Comparison of ENCODE assay signal across 13 cellular contexts in genomic region chr5:17882760-17883488, GRCh38.
A peak's percentile ranks its signal among the peaks of the same experiment; 100 is the strongest.
DNase-seq lines count a peak whose midpoint lies in the region; ATAC-seq and TF ChIP-seq lines count a peak whose summit lies in the region.
"Had no signal": no experiment of that assay in that cellular context is flagged by ENCODE, and none has a peak within 500 bp of the region (broad histone marks: within the 10 kb centered on the region; RNA-seq: fewer than 3 reads in every experiment).

No MANE protein-coding gene starts in this region.

- no peak overlapping the region for H3K4me3 Mint-ChIP-seq in GM23338
- H3K4me3 Mint-ChIP-seq: T-helper 1 cell treated with Interleukin-12 subunit alpha and Interleukin-12 subunit beta and Interleukin-4 antibody, amounts not matched to agents 30 μg/mL and 1 μg/mL, for 36 hours had no signal

- H3K79me2 ChIP-seq in GM23338 (replicated peaks; ENCODE audit: insufficient read depth) = no peaks in the 10 kb centered on the region

- H3K27ac ChIP-seq in GM23338 (ENCODE audit: low read depth) (no peak overlapping the region), SK-N-MC (0 out of 2 replicates have a peak overlapping the region, but pooled peaks have one; percentile 54), uterus (no peak overlapping the region)
- H3K27ac ChIP-seq: BLaER1, skin epidermis had no signal

- intact Hi-C loops in uterus (cut with DNase I; ENCODE audit: low total_unique reads) = no loop called here

- H3K9me3 ChIP-seq in SK-N-MC (ENCODE audit: low read depth, low read length) = no peaks in the 10 kb centered on the region; the same call in 1 of the 2 replicates
- H3K9me3 ChIP-seq in uterus = no peaks in the 10 kb centered on the region
- H3K9me3 ChIP-seq: BLaER1 had no signal

- TF ChIP-seq CTCF in GM23338 (conservative IDR thresholded peaks at IDR 0.05; ENCODE audit: low read depth in 2 of 2) (peak; percentile 19 to 47; a peak in 2 of 4 replicates), uterus (IDR thresholded peaks at IDR 0.05) (no peak)

- no peak overlapping the region for H3K4me3 ChIP-seq in GM23338
- no peak overlapping the region for H3K4me3 ChIP-seq in SK-N-MC
- no peak overlapping the region for H3K4me3 ChIP-seq in uterus
- H3K4me3 ChIP-seq: BLaER1, lung, skin epidermis had no signal

- peaks cover 10% of the 10 kb centered on the region for H3K4me1 Mint-ChIP-seq in GM23338

- no peaks in the 10 kb centered on the region for H3K36me3 Mint-ChIP-seq in GM23338 (ENCODE audit: low read depth)

- DNase-seq in GM23338 (ENCODE audit: low spot score) (peak; percentile 70), NCI-H1417 treated with DMSO at 0.1 percent for 48 hours (lab: John Stamatoyannopoulos, UW) (peak; percentile 88), SK-N-MC (ENCODE audit: low read depth, low spot score) (no peak), iPS-NIHi11 (ENCODE audit: low spot score) (peak; percentile 45), SKM-1 (lab: John Stamatoyannopoulos, UW; ENCODE audit: unreplicated experiment) (no peak), uterus (no peak), left lobe of liver (ENCODE audit: low spot score) (no peak)
- no peak for DNase-seq in activated CD8-positive, alpha-beta memory T cell treated with anti-CD3 and anti-CD28 coated beads, Interleukin-2, amount 50 U/mL, for 48 hours
- DNase-seq: stimulated activated naive CD8-positive, alpha-beta T cell treated with anti-CD3 and anti-CD28 coated beads, Interleukin-15, Interleukin-2, amounts not matched to agents 100 U/mL and 50 U/mL, for 24 hours had no signal

- H3K9me3 Mint-ChIP-seq in GM23338 = peaks cover 4% of the 10 kb centered on the region; the same call in 1 of the 3 replicates

- H3K9ac ChIP-seq in SK-N-MC (ENCODE audit: insufficient read length) = no peak overlapping the region
- H3K9ac ChIP-seq: BLaER1 had no signal

- H4K20me1 ChIP-seq in GM23338 (replicated peaks; ENCODE audit: insufficient read depth) = no peaks in the 10 kb centered on the region
- H4K20me1 ChIP-seq: BLaER1 had no signal

- ATAC-seq in GM23338 (peak; percentile 71), left lobe of liver (no peak)
- ATAC-seq: stimulated activated naive CD8-positive, alpha-beta T cell treated with anti-CD3 and anti-CD28 coated beads, Interleukin-15, Interleukin-2, amounts not matched to agents 100 U/mL and 50 U/mL, for 24 hours had no signal

- 0 out of 2 replicates have a peak, but pooled peaks cover 3% of the 10 kb centered on the region for H3K4me1 ChIP-seq in GM23338 (ENCODE audit: insufficient read depth)
- no peaks in the 10 kb centered on the region for H3K4me1 ChIP-seq in uterus
- H3K4me1 ChIP-seq: BLaER1 had no signal

- H3K36me3 ChIP-seq in GM23338 (ENCODE audit: insufficient read depth) (no peaks in the 10 kb centered on the region), SK-N-MC (ENCODE audit: insufficient read depth, low read length) (no peaks in the 10 kb centered on the region), uterus (no peaks in the 10 kb centered on the region)
- H3K36me3 ChIP-seq: BLaER1 had no signal

- H3K9me2 ChIP-seq in GM23338 (ENCODE audit: insufficient read depth) = peaks cover 14% of the 10 kb centered on the region; the same call in 1 of the 2 replicates

- no peaks in the 10 kb centered on the region for H3F3A ChIP-seq in GM23338 (replicated peaks; ENCODE audit: low read depth)

- H3K27ac Mint-ChIP-seq in GM23338 = peak overlapping the region; percentile 31; the same call in 1 of the 2 replicates
- H3K27ac Mint-ChIP-seq: T-helper 1 cell treated with Interleukin-12 subunit alpha and Interleukin-12 subunit beta and Interleukin-4 antibody, amounts not matched to agents 30 μg/mL and 1 μg/mL, for 36 hours had no signal

- peak overlapping the region; percentile 80; the same call in 1 of the 2 replicates for H2AFZ ChIP-seq in GM23338

- no peak overlapping the region for H3K4me2 ChIP-seq in GM23338
- H3K4me2 ChIP-seq: BLaER1 had no signal

- no peaks in the 10 kb centered on the region for H3K27me3 Mint-ChIP-seq in GM23338 (ENCODE audit: insufficient read depth, low read depth, poor library complexity)

- H3K27me3 ChIP-seq in GM23338 (ENCODE audit: insufficient read depth) (no peaks in the 10 kb centered on the region), uterus (no peaks in the 10 kb centered on the region)
- H3K27me3 ChIP-seq: BLaER1 had no signal

- no peak for TF ChIP-seq POLR2A in uterus (IDR thresholded peaks at IDR 0.05)

TF ChIP-seq in GM23338, 12 proteins besides CTCF, POLR2A, EP300 and RAD21 (continues in another document):
- TF ChIP-seq JUNB (IDR thresholded peaks at IDR 0.05; ENCODE audit: unreplicated experiment) = no peak
- no peak for TF ChIP-seq ZNF331 (CRISPR knock-in tag; IDR thresholded peaks at IDR 0.05; ENCODE audit: low read depth)
- no peak for TF ChIP-seq ZNF114 (CRISPR knock-in tag; IDR thresholded peaks at IDR 0.05)
- TF ChIP-seq, protein P1, sequence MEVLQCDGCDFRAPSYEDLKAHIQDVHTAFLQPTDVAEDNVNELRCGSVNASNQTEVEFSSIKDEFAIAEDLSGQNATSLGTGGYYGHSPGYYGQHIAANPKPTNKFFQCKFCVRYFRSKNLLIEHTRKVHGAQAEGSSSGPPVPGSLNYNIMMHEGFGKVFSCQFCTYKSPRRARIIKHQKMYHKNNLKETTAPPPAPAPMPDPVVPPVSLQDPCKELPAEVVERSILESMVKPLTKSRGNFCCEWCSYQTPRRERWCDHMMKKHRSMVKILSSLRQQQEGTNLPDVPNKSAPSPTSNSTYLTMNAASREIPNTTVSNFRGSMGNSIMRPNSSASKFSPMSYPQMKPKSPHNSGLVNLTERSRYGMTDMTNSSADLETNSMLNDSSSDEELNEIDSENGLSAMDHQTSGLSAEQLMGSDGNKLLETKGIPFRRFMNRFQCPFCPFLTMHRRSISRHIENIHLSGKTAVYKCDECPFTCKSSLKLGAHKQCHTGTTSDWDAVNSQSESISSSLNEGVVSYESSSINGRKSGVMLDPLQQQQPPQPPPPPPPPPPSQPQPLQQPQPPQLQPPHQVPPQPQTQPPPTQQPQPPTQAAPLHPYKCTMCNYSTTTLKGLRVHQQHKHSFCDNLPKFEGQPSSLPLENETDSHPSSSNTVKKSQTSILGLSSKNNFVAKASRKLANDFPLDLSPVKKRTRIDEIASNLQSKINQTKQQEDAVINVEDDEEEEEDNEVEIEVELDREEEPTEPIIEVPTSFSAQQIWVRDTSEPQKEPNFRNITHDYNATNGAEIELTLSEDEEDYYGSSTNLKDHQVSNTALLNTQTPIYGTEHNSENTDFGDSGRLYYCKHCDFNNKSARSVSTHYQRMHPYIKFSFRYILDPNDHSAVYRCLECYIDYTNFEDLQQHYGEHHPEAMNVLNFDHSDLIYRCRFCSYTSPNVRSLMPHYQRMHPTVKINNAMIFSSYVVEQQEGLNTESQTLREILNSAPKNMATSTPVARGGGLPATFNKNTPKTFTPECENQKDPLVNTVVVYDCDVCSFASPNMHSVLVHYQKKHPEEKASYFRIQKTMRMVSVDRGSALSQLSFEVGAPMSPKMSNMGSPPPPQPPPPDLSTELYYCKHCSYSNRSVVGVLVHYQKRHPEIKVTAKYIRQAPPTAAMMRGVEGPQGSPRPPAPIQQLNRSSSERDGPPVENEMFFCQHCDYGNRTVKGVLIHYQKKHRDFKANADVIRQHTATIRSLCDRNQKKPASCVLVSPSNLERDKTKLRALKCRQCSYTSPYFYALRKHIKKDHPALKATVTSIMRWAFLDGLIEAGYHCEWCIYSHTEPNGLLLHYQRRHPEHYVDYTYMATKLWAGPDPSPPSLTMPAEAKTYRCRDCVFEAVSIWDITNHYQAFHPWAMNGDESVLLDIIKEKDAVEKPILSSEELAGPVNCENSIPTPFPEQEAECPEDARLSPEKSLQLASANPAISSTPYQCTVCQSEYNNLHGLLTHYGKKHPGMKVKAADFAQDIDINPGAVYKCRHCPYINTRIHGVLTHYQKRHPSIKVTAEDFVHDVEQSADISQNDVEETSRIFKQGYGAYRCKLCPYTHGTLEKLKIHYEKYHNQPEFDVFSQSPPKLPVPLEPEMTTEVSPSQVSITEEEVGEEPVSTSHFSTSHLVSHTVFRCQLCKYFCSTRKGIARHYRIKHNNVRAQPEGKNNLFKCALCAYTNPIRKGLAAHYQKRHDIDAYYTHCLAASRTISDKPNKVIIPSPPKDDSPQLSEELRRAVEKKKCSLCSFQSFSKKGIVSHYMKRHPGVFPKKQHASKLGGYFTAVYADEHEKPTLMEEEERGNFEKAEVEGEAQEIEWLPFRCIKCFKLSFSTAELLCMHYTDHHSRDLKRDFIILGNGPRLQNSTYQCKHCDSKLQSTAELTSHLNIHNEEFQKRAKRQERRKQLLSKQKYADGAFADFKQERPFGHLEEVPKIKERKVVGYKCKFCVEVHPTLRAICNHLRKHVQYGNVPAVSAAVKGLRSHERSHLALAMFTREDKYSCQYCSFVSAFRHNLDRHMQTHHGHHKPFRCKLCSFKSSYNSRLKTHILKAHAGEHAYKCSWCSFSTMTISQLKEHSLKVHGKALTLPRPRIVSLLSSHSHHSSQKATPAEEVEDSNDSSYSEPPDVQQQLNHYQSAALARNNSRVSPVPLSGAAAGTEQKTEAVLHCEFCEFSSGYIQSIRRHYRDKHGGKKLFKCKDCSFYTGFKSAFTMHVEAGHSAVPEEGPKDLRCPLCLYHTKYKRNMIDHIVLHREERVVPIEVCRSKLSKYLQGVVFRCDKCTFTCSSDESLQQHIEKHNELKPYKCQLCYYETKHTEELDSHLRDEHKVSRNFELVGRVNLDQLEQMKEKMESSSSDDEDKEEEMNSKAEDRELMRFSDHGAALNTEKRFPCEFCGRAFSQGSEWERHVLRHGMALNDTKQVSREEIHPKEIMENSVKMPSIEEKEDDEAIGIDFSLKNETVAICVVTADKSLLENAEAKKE (CRISPR knock-in tag; IDR thresholded peaks at IDR 0.05) = peak; percentile 67; the same call in 1 of the 2 replicates
- TF ChIP-seq EZH2 (IDR thresholded peaks at IDR 0.05; ENCODE audit: low read depth, unreplicated experiment) = no peak

Comparison
In these comparisons a context has a peak if more than half of its experiments do, and no peak if none do; other contexts are left out.
1. DNase-seq: peak in GM23338 (single experiment), NCI-H1417 treated with DMSO at 0.1 percent for 48 hours (single experiment) and iPS-NIHi11 (single experiment); none in SK-N-MC (single experiment), SKM-1 (single experiment), activated CD8-positive, alpha-beta memory T cell treated with anti-CD3 and anti-CD28 coated beads, Interleukin-2, amount 50 U/mL, for 48 hours (single experiment), uterus (0 of 2) and left lobe of liver (single experiment).
2. CTCF ChIP-seq: peak in GM23338 (2 of 2); none in uterus (0 of 4).